ENCODE assay signal across 8 cellular contexts in genomic region chr19:41219924-41220567, GRCh38. TPM values are rescaled to one million over a fixed set of nuclear protein-coding genes. Genes with fewer than 3 reads are reported as not detected.
DNase-seq lines count a peak whose midpoint lies in the region; ATAC-seq and TF ChIP-seq lines count a peak whose summit lies in the region.

No MANE protein-coding gene starts in this region.

- RAD21 ChIA-PET in HCT116 (lab: Charles Lee; ENCODE audit: low non-redundant PET in 1 of 2, low total read pairs in 2 of 2, uncharacterized antibody in 2 of 2, unreplicated experiment in 2 of 2): no interaction called here

- POLR2A ChIA-PET in HCT116 (lab: Charles Lee): interaction anchor here (1.2 to 2.0 kb wide), 3 partner anchors 9 to 44 kb away, joined by 5 to 14 read pairs (median 6); partner anchors contain the start of gene HNRNPUL1

- no peak for ATAC-seq in HCT116
- no peak for ATAC-seq in HG02623 (IDR thresholded peaks at IDR 0.05; ENCODE audit: unreplicated experiment)

- 4% methylated on average over 15 of the region's 16 CpGs for WGBS in smooth muscle cell (ENCODE audit: low lambda C conversion rate)

- H3K4me1 ChIP-seq in HCT116 (ENCODE audit: control insufficient read depth in 1 of 2, insufficient read depth in 2 of 2, low read length in 2 of 2) (peaks cover 40 to 80% of the 10 kb centered on the region in 2 experiments), smooth muscle cell (ENCODE audit: low read depth) (peaks cover 12% of the 10 kb centered on the region)

- H3K27ac ChIP-seq in HCT116 (ENCODE audit: low read depth, low read length): peak overlapping the region; percentile 86
- peak overlapping the region; percentile 92 for H3K27ac ChIP-seq in smooth muscle cell (ENCODE audit: low read depth)

- H4K20me1 ChIP-seq in HCT116 (ENCODE audit: insufficient read depth) (no peaks in the 10 kb centered on the region), smooth muscle cell (ENCODE audit: low read depth) (no peaks in the 10 kb centered on the region)

- BruUV-seq in HCT116 (replicated peaks; lab: Mats Ljungman, UMichigan): no TSS peak

- H3K27me3 ChIP-seq in HCT116 (ENCODE audit: insufficient read depth, low read length) (no peaks in the 10 kb centered on the region), smooth muscle cell (ENCODE audit: low read depth) (no peaks in the 10 kb centered on the region)

- H3K4me2 ChIP-seq in HCT116 (ENCODE audit: low read length) (peak overlapping the region; percentile 98), smooth muscle cell (peak overlapping the region; percentile 94)

- H3K9me3 ChIP-seq in HCT116 (ENCODE audit: control insufficient read depth in 1 of 2, insufficient read depth in 1 of 2, low read depth in 1 of 2, low read length in 2 of 2) (no peaks in the 10 kb centered on the region), smooth muscle cell (replicated peaks; ENCODE audit: low read depth) (no peaks in the 10 kb centered on the region)

- H2AFZ ChIP-seq in HCT116 (ENCODE audit: low read depth, low read length, poor library complexity, severe bottlenecking) (no peak overlapping the region), smooth muscle cell (ENCODE audit: low read depth) (no peak overlapping the region)

- TF ChIP-seq POLR2A in HCT116 (IDR thresholded peaks at IDR 0.05; ENCODE audit: borderline replicate concordance, extremely low read depth, insufficient read depth, insufficient read length): no peak

- in situ Hi-C loops in astrocyte of the spinal cord (cut with HindIII; ENCODE audit: low sequenced_read_pairs): no loop called here
- in situ Hi-C loops in GM13976 (cut with MboI; ENCODE audit: low sequenced_read_pairs, unreplicated experiment): no loop called here

- no peak for DNase-seq in HCT116 (ENCODE audit: low read depth, low spot score)
- DNase-seq in astrocyte of the spinal cord (ENCODE audit: low read depth, low spot score): peak; percentile 53
- peak; percentile 31 for DNase-seq in smooth muscle cell (lab: John Stamatoyannopoulos, UW; ENCODE audit: unreplicated experiment)
- no peak for DNase-seq in GM13976 (ENCODE audit: low spot score)
- DNase-seq in HT-29 (ENCODE audit: low spot score): no peak
- no peak for DNase-seq in SHP77 treated with DMSO at 0.1 percent for 48 hours (lab: John Stamatoyannopoulos, UW)

- no peaks in the 10 kb centered on the region for H3K9me2 ChIP-seq in HCT116 (ENCODE audit: insufficient read depth)

- peak overlapping the region; percentile 89 for H3K9ac ChIP-seq in HCT116 (ENCODE audit: low read length)
- peak overlapping the region; percentile 95 for H3K9ac ChIP-seq in smooth muscle cell (ENCODE audit: low read depth)

- peaks cover 21% of the 10 kb centered on the region for H3F3A ChIP-seq in smooth muscle cell (ENCODE audit: low read depth)

- H3K79me2 ChIP-seq in HCT116 (ENCODE audit: insufficient read depth, low read length) (peaks cover 53% of the 10 kb centered on the region), smooth muscle cell (ENCODE audit: low read depth) (peaks cover 7% of the 10 kb centered on the region)

- intact Hi-C loops in HCT116 (cut with micrococcal nuclease): no loop called here

- CTCF ChIA-PET in HCT116 (lab: Charles Lee): interaction anchor here (1.2 to 1.8 kb wide), 2 partner anchors 16 to 42 kb away, joined by 7 read pairs; no protein-coding TSS in a partner anchor

- TF ChIP-seq CTCF in HCT116 (IDR thresholded peaks at IDR 0.05 in 2 of 3, conservative IDR thresholded peaks at IDR 0.05 in 1 of 3; ENCODE audit: borderline replicate concordance in 1 of 3, insufficient read depth in 1 of 3, low read depth in 2 of 3, low read length in 2 of 3) (no peak), astrocyte of the spinal cord (IDR thresholded peaks at IDR 0.05; ENCODE audit: low read depth, low read length) (no peak), smooth muscle cell (IDR thresholded peaks at IDR 0.05; ENCODE audit: borderline replicate concordance, insufficient read depth, poor library complexity, severe bottlenecking) (no peak), GM13976 (IDR thresholded peaks at IDR 0.05; ENCODE audit: borderline replicate concordance, control extremely low read depth, extremely low read depth, insufficient read depth, missing control alignments) (no peak)

- H3K36me3 ChIP-seq in HCT116 (ENCODE audit: control insufficient read depth in 1 of 2, insufficient read depth in 2 of 2, low read length in 2 of 2) (peaks cover 0 to 17% of the 10 kb centered on the region in 2 experiments; a peak in 1 of 4 replicates), smooth muscle cell (ENCODE audit: low read depth) (no peaks in the 10 kb centered on the region)

- no peak for TF ChIP-seq RAD21 in HCT116 (IDR thresholded peaks at IDR 0.05; ENCODE audit: low read depth)

- H3K4me3 ChIP-seq in HCT116 (replicated peaks in 1 of 2; ENCODE audit: low read depth in 1 of 2, low read length in 2 of 2) (peak overlapping the region; percentile 64 to 93), astrocyte of the spinal cord (ENCODE audit: low read depth, low read length) (peak overlapping the region; percentile 86), iPS-11a (ENCODE audit: low read depth, low read length) (peak overlapping the region; percentile 44), smooth muscle cell (peak overlapping the region; percentile 75)

TF ChIP-seq in HCT116, 20 proteins besides CTCF, POLR2A, EP300 and RAD21:
- TF ChIP-seq CBX3 (IDR thresholded peaks at IDR 0.05; ENCODE audit: low read depth): no peak
- TF ChIP-seq EZH2phosphoT487 (IDR thresholded peaks at IDR 0.05; ENCODE audit: borderline replicate concordance): no peak
- no peak for TF ChIP-seq ATF3 (IDR thresholded peaks at IDR 0.05)
- TF ChIP-seq SRF (IDR thresholded peaks at IDR 0.05; ENCODE audit: low read depth): no peak
- no peak for TF ChIP-seq EZH2 (IDR thresholded peaks at IDR 0.05)
- TF ChIP-seq ELF1 (IDR thresholded peaks at IDR 0.05; ENCODE audit: borderline replicate concordance, low read depth): no peak
- no peak for TF ChIP-seq EGR1 (IDR thresholded peaks at IDR 0.05; ENCODE audit: low read depth)
- no peak for TF ChIP-seq CEBPB (IDR thresholded peaks at IDR 0.05; ENCODE audit: low read depth)
- no peak for TF ChIP-seq SP1 (IDR thresholded peaks at IDR 0.05; ENCODE audit: low read depth)
- no peak for TF ChIP-seq ZFX (IDR thresholded peaks at IDR 0.05)
- no peak for TF ChIP-seq REST (IDR thresholded peaks at IDR 0.05; ENCODE audit: low read depth)
- TF ChIP-seq JUND (IDR thresholded peaks at IDR 0.05): no peak

RNA-seq across cellular contexts. Expression of gene AXL, which starts 1.0 kb away (rescaled TPM):
- total RNA-seq in HCT116 (2021; ENCODE audit: unreplicated experiment) (47.4 TPM), smooth muscle cell (71.2 and 76.8 TPM in 2 replicates)
- polyA plus RNA-seq in HCT116 (2012): 48.4 and 49.6 TPM in 2 replicates
- polyA plus RNA-seq in smooth muscle cell: 16.9 and 27.0 TPM in 2 replicates
- 1.5 and 1.7 TPM in 2 replicates for total RNA-seq in HT-29 (2014; rRNA removed; shearing (Covaris generic))

RNA-seq across cellular contexts. Expression of gene CYP2S1, which starts 27.0 kb away (rescaled TPM):
- total RNA-seq in HCT116 (2021; ENCODE audit: unreplicated experiment) (17.6 TPM), smooth muscle cell (0.18 and 0.63 TPM in 2 replicates)
- polyA plus RNA-seq in HCT116 (2012): 21.8 TPM in 2 replicates
- 1.8 and 6.1 TPM in 2 replicates for polyA plus RNA-seq in smooth muscle cell
- 18.2 and 31.4 TPM in 2 replicates for total RNA-seq in HT-29 (2014; rRNA removed; shearing (Covaris generic))

RNA-seq across cellular contexts. Expression of gene HNRNPUL1, which starts 44.1 kb away (rescaled TPM):
- total RNA-seq in HCT116 (2021; ENCODE audit: unreplicated experiment) (201 TPM), smooth muscle cell (78.6 and 101 TPM in 2 replicates)
- 122 and 130 TPM in 2 replicates for polyA plus RNA-seq in HCT116 (2012)
- polyA plus RNA-seq in smooth muscle cell: 121 and 125 TPM in 2 replicates
- 294 and 300 TPM in 2 replicates for total RNA-seq in HT-29 (2014; rRNA removed; shearing (Covaris generic))

Comparison
In these comparisons a context has a peak if more than half of its experiments do, and no peak if none do; other contexts are left out.
1. DNase-seq: peak in astrocyte of the spinal cord (single experiment) and smooth muscle cell (single experiment); none in HCT116 (single experiment), GM13976 (single experiment), HT-29 (single experiment) and SHP77 treated with DMSO at 0.1 percent for 48 hours (single experiment).
2. RNA of gene AXL, which starts 1.0 kb away (total RNA-seq): 71.2 to 76.8 TPM in smooth muscle cell and 47.4 TPM in HCT116 (single experiment); 1.5 to 1.7 TPM in HT-29; every median in the first group is over 10 times any median in the second.
3. RNA of gene CYP2S1, which starts 27.0 kb away (total RNA-seq): 18.2 to 31.4 TPM in HT-29 and 17.6 TPM in HCT116 (single experiment); 0.18 to 0.63 TPM in smooth muscle cell; every median in the first group is over 10 times any median in the second.
4. Peak in every context shown above with its lines, with median percentiles within 50 percentile points of each other: H3K4me3 ChIP-seq.